In the genomic region with DNA sequence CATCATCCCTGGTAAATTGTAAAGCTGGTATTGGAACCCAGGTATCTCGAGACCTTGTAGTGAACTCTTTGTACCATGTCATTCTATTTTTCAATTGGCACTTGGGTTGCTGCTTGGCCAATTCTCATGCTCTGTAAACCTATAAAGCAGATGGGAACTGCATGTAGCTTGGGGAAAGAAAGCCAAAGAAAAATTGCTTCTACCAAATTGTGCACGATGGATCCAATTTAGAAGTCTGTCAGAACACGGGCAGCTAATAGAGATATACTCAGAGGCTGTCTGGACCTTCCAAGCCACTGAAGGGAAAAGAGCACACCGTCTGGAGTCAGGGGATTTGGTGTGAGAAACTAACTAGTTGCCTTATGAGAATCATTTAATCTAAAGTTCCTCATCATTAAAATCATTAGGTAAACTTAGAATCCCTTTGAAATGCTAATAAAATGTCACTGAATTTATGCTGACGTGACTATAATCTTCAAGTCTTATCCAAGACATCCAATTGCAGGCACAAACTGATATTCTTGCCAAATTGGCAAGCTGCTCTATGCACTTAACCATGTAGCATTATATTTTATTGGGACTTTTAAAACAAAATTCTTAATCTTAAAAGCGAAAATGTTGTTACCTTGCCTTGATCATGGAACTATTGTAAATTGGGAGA, we compare ENCODE assay signal across 29 cellular contexts.
"Had no signal": no experiment of that assay in that cellular context is flagged by ENCODE, and none has a peak within 500 bp of the region (broad histone marks: within the 10 kb centered on the region; RNA-seq: fewer than 3 reads in every experiment).

No MANE protein-coding gene starts in this region.

- H3K27me3 ChIP-seq: brain microvascular endothelial cell, colonic mucosa, esophagus squamous epithelium, gastroesophageal sphincter, heart right ventricle, hepatocyte had no signal

- H3K4me2 ChIP-seq: hepatocyte had no signal

- FAIRE-seq: astrocyte, bronchial epithelial cell, endometrium, endothelial cell of umbilical vein had no signal

- H3K4me1 ChIP-seq: colonic mucosa, esophagus squamous epithelium, gastroesophageal sphincter, heart right ventricle had no signal

- H3K27ac ChIP-seq: brain microvascular endothelial cell, colonic mucosa, epithelial cell of prostate, esophagus squamous epithelium, gastroesophageal sphincter, heart right ventricle, hepatocyte had no signal

- H2AFZ ChIP-seq: hepatocyte had no signal

- H3K4me3 ChIP-seq: colonic mucosa, esophagus squamous epithelium, gastroesophageal sphincter, heart right ventricle, hepatocyte had no signal

- H3K9me3 ChIP-seq: colonic mucosa, esophagus squamous epithelium, gastroesophageal sphincter, heart right ventricle had no signal

- ATAC-seq: activated CD4-positive, alpha-beta T cell treated with anti-CD3 and anti-CD28 coated beads for 36 hours; activated T-cell treated with anti-CD3 and anti-CD28 coated beads, Interleukin-2, amount 50 U/mL, for 72 hours; gastroesophageal sphincter; heart right ventricle; T-helper 17 cell had no signal

- H3K36me3 ChIP-seq: brain microvascular endothelial cell, colonic mucosa, esophagus squamous epithelium, gastroesophageal sphincter, heart right ventricle had no signal

- H3K79me2 ChIP-seq: hepatocyte had no signal

- DNase-seq: activated CD4-positive, alpha-beta memory T cell treated with anti-CD3 and anti-CD28 coated beads for 36 hours; activated CD4-positive, alpha-beta T cell treated with anti-CD3 and anti-CD28 coated beads for 36 hours; activated CD4-positive, alpha-beta T cell treated with anti-CD3 and anti-CD28 coated beads, Interleukin-2, amount 10 ng/mL, durations not matched to agents 24 days and 14 days; activated CD4-positive, CD25-positive, alpha-beta regulatory T cell; activated CD4-positive, CD25-positive, alpha-beta regulatory T cell treated with anti-CD3 and anti-CD28 coated beads, Interleukin-2, amount 50 U/mL, for 72 hours; activated CD8-positive, alpha-beta memory T cell treated with anti-CD3 and anti-CD28 coated beads, Interleukin-2, amount 50 U/mL, for 48 hours; activated gamma-delta T cell treated with Interleukin-2 at 50 U/mL for 16 hours; activated naive CD4-positive, alpha-beta T cell treated with anti-CD3 and anti-CD28 coated beads, Interleukin-2, amount 50 U/mL, for 16 hours; activated naive CD4-positive, alpha-beta T cell treated with Interleukin-2 at 50 U/mL for 16 hours; activated T-cell treated with anti-CD3 and anti-CD28 coated beads for 4 hours; activated T-cell treated with anti-CD3 and anti-CD28 coated beads, Interleukin-2, amount 50 U/mL, for 24 hours; activated T-cell treated with anti-CD3 and anti-CD28 coated beads, Interleukin-2, amount 50 U/mL, for 72 hours; amniotic stem cell; anterior cingulate cortex; brain microvascular endothelial cell; colonic mucosa; effector CD8-positive, alpha-beta T cell; esophagus squamous epithelium; foreskin melanocyte; heart right ventricle; T-helper 17 cell; T1000 had no signal
